ENCODE assay signal across 1 cellular context in genomic region chr20:62121776-62122658, GRCh38.
TF ChIP-seq lines count a peak whose summit lies in the region.

Gene LSM14B (plus strand): TSS chr20:62122475. CDS start chr20:62122667, 192 bp downstream.

TF ChIP-seq in HepG2, 621 proteins besides CTCF, POLR2A, EP300 and RAD21 (continued from another document):
- peak; percentile 50 for TF ChIP-seq PAXIP1 (CRISPR knock-in tag; conservative IDR thresholded peaks at IDR 0.05)
- TF ChIP-seq ZNF740 (CRISPR knock-in tag; IDR thresholded peaks at IDR 0.05) = no peak
- TF ChIP-seq NKX3-1 (CRISPR knock-in tag; IDR thresholded peaks at IDR 0.05) = no peak; the same call in 1 of the 2 replicates
- peak; percentile 76 for TF ChIP-seq AGO2 (optimal IDR thresholded peaks at IDR 0.05; ENCODE audit: low read depth, low read length)
- no peak for TF ChIP-seq ZNF260 (CRISPR knock-in tag; IDR thresholded peaks at IDR 0.05; ENCODE audit: borderline replicate concordance, low read depth)
- no peak for TF ChIP-seq KLF15 (CRISPR knock-in tag; IDR thresholded peaks at IDR 0.05; ENCODE audit: borderline replicate concordance)
- no peak for TF ChIP-seq CHD4 (IDR thresholded peaks at IDR 0.05; ENCODE audit: borderline replicate concordance, low read length)
- peak; percentile 47 for TF ChIP-seq SRSF1 (optimal IDR thresholded peaks at IDR 0.05; ENCODE audit: low read depth, low read length)
- TF ChIP-seq SP2 (CRISPR knock-in tag; IDR thresholded peaks at IDR 0.05) = peak; percentile 62
- peak; percentile 48; the same call in 1 of the 2 replicates for TF ChIP-seq ZNF777 (CRISPR knock-in tag; IDR thresholded peaks at IDR 0.05)
- no peak for TF ChIP-seq PRPF4 (IDR thresholded peaks at IDR 0.05; ENCODE audit: low read depth, low read length, poor library complexity, severe bottlenecking)
- peak; percentile 76 for TF ChIP-seq KLF12 (CRISPR knock-in tag; IDR thresholded peaks at IDR 0.05; ENCODE audit: borderline replicate concordance)
- TF ChIP-seq ZNF672 (CRISPR knock-in tag; IDR thresholded peaks at IDR 0.05) = peak; percentile 61; the same call in 1 of the 2 replicates
- TF ChIP-seq MEIS1 (CRISPR knock-in tag; IDR thresholded peaks at IDR 0.05; ENCODE audit: borderline replicate concordance) = peak; percentile 79; the same call in 1 of the 2 replicates
- no peak for TF ChIP-seq NR3C1 (CRISPR knock-in tag; IDR thresholded peaks at IDR 0.05)
- TF ChIP-seq TSC22D2 (CRISPR knock-in tag; IDR thresholded peaks at IDR 0.05; ENCODE audit: borderline replicate concordance) = 0 out of 2 replicates have a peak, but pooled peaks have one; percentile 12
- peak; percentile 64; the same call in 1 of the 2 replicates for TF ChIP-seq ZBTB7B (CRISPR knock-in tag; IDR thresholded peaks at IDR 0.05)
